Comparison of ENCODE assay signal across 1 cellular context in genomic region chr16:30488764-30489595, GRCh38.
TF ChIP-seq lines count a peak whose summit lies in the region.

No MANE protein-coding gene starts in this region.

TF ChIP-seq in HepG2, 621 proteins besides CTCF, POLR2A, EP300 and RAD21 (continued from another document and continues in another):
- TF ChIP-seq MTERF4 (CRISPR knock-in tag; IDR thresholded peaks at IDR 0.05) (no peak), ZBTB44 (CRISPR knock-in tag; IDR thresholded peaks at IDR 0.05) (no peak), NFATC3 (CRISPR knock-in tag; IDR thresholded peaks at IDR 0.05) (no peak), ZNF138 (CRISPR knock-in tag; IDR thresholded peaks at IDR 0.05; ENCODE audit: low read depth) (no peak), AGO2 (optimal IDR thresholded peaks at IDR 0.05; ENCODE audit: low read depth, low read length) (no peak), NRL (CRISPR knock-in tag; IDR thresholded peaks at IDR 0.05; ENCODE audit: borderline replicate concordance) (no peak; the same call in 1 of the 2 replicates), JUN (CRISPR knock-in tag; IDR thresholded peaks at IDR 0.05) (no peak), IRF9 (CRISPR knock-in tag; IDR thresholded peaks at IDR 0.05; ENCODE audit: borderline replicate concordance) (peak; percentile 46; the same call in 1 of the 2 replicates), PATZ1 (CRISPR knock-in tag; IDR thresholded peaks at IDR 0.05) (peak; percentile 48; the same call in 1 of the 2 replicates), ZNF350 (CRISPR knock-in tag; IDR thresholded peaks at IDR 0.05; ENCODE audit: borderline replicate concordance, low read depth) (no peak; the same call in 1 of the 2 replicates), ZNF276 (CRISPR knock-in tag; IDR thresholded peaks at IDR 0.05; ENCODE audit: low read depth) (no peak), ZNF782 (CRISPR knock-in tag; IDR thresholded peaks at IDR 0.05; ENCODE audit: borderline replicate concordance) (no peak), NFE2 (CRISPR knock-in tag; IDR thresholded peaks at IDR 0.05) (no peak), FOXO1 (CRISPR knock-in tag; IDR thresholded peaks at IDR 0.05) (peak; percentile 68; the same call in 1 of the 2 replicates), ZNF333 (CRISPR knock-in tag; IDR thresholded peaks at IDR 0.05; ENCODE audit: borderline replicate concordance) (no peak), SALL1 (CRISPR knock-in tag; IDR thresholded peaks at IDR 0.05) (peak; percentile 86), RFX5 (IDR thresholded peaks at IDR 0.05; ENCODE audit: low read depth, low read length) (no peak), ZC3H4 (CRISPR knock-in tag; IDR thresholded peaks at IDR 0.05; ENCODE audit: borderline replicate concordance) (no peak), HMGXB4 (CRISPR knock-in tag; IDR thresholded peaks at IDR 0.05; ENCODE audit: borderline replicate concordance in 1 of 2, low read depth in 1 of 2) (no peak), ZNF382 (CRISPR knock-in tag; IDR thresholded peaks at IDR 0.05; ENCODE audit: borderline replicate concordance) (no peak), IKZF4 (CRISPR knock-in tag; IDR thresholded peaks at IDR 0.05; ENCODE audit: borderline replicate concordance, low read depth, not compliant biosample characterization) (no peak), ZNF709 (CRISPR knock-in tag; IDR thresholded peaks at IDR 0.05) (no peak), STAT5B (CRISPR knock-in tag; IDR thresholded peaks at IDR 0.05) (no peak), NFE2L2 (IDR thresholded peaks at IDR 0.05; ENCODE audit: low read length) (no peak), PREB (CRISPR knock-in tag; IDR thresholded peaks at IDR 0.05) (no peak), ATF7 (IDR thresholded peaks at IDR 0.05) (no peak), ATF7 (CRISPR knock-in tag; IDR thresholded peaks at IDR 0.05) (no peak), ZNF180 (CRISPR knock-in tag; IDR thresholded peaks at IDR 0.05; ENCODE audit: borderline replicate concordance, low read depth) (no peak), SYNCRIP (IDR thresholded peaks at IDR 0.05; ENCODE audit: insufficient read depth, low read depth, low read length) (no peak), RBM22 (optimal IDR thresholded peaks at IDR 0.05; ENCODE audit: low read length) (no peak), RXRB (CRISPR knock-in tag; IDR thresholded peaks at IDR 0.05; ENCODE audit: borderline replicate concordance) (peak; percentile 79; the same call in 1 of the 2 replicates), ZNF737 (CRISPR knock-in tag; IDR thresholded peaks at IDR 0.05; ENCODE audit: borderline replicate concordance) (no peak), KLF13 (CRISPR knock-in tag; IDR thresholded peaks at IDR 0.05) (no peak), RAD51 (IDR thresholded peaks at IDR 0.05; ENCODE audit: borderline replicate concordance) (no peak), HDAC1 (CRISPR knock-in tag; IDR thresholded peaks at IDR 0.05) (peak; percentile 82), HOXD1 (CRISPR knock-in tag; IDR thresholded peaks at IDR 0.05) (0 out of 2 replicates have a peak, but pooled peaks have one; percentile 28), ZNF10 (CRISPR knock-in tag; IDR thresholded peaks at IDR 0.05; ENCODE audit: borderline replicate concordance, low read depth) (no peak), ZNF839 (CRISPR knock-in tag; IDR thresholded peaks at IDR 0.05; ENCODE audit: borderline replicate concordance) (no peak; the same call in 1 of the 2 replicates), ZNF513 (CRISPR knock-in tag; conservative IDR thresholded peaks at IDR 0.05) (no peak), NFE2L1 (CRISPR knock-in tag; IDR thresholded peaks at IDR 0.05; ENCODE audit: borderline replicate concordance) (no peak), ZNF354B (CRISPR knock-in tag; IDR thresholded peaks at IDR 0.05) (no peak), SP1 (IDR thresholded peaks at IDR 0.05) (no peak), SP1 (CRISPR knock-in tag; IDR thresholded peaks at IDR 0.05) (no peak), AHR (CRISPR knock-in tag; IDR thresholded peaks at IDR 0.05) (no peak), ZIK1 (CRISPR knock-in tag; IDR thresholded peaks at IDR 0.05; ENCODE audit: borderline replicate concordance, low read depth) (no peak), ISX (CRISPR knock-in tag; conservative IDR thresholded peaks at IDR 0.05) (no peak), RBM39 (IDR thresholded peaks at IDR 0.05; ENCODE audit: low read depth, low read length, poor library complexity, severe bottlenecking) (no peak), ZNF367 (CRISPR knock-in tag; IDR thresholded peaks at IDR 0.05; ENCODE audit: borderline replicate concordance) (no peak), XBP1 (CRISPR knock-in tag; IDR thresholded peaks at IDR 0.05) (no peak; the same call in 1 of the 2 replicates), MED1 (CRISPR knock-in tag; IDR thresholded peaks at IDR 0.05) (peak; percentile 84), CBFB (CRISPR knock-in tag; IDR thresholded peaks at IDR 0.05) (no peak), SMC3 (IDR thresholded peaks at IDR 0.05; ENCODE audit: low read length) (peak; percentile 32; the same call in 1 of the 2 replicates), HOXA9 (CRISPR knock-in tag; IDR thresholded peaks at IDR 0.05; ENCODE audit: borderline replicate concordance) (no peak), EZH2 (conservative IDR thresholded peaks at IDR 0.05; ENCODE audit: low read depth, low read length) (no peak), TEAD3 (CRISPR knock-in tag; optimal IDR thresholded peaks at IDR 0.05; ENCODE audit: borderline replicate concordance) (peak; percentile 66), SMARCC2 (IDR thresholded peaks at IDR 0.05) (no peak), NONO (IDR thresholded peaks at IDR 0.05) (no peak), NONO (CRISPR knock-in tag; conservative IDR thresholded peaks at IDR 0.05) (0 out of 2 replicates have a peak, but pooled peaks have one; percentile 42), ATF1 (CRISPR knock-in tag; IDR thresholded peaks at IDR 0.05) (0 out of 2 replicates have a peak, but pooled peaks have one; percentile 38), MXD4 (CRISPR knock-in tag; IDR thresholded peaks at IDR 0.05) (0 out of 2 replicates have a peak, but pooled peaks have one; percentile 50), NR2F2 (IDR thresholded peaks at IDR 0.05; ENCODE audit: borderline replicate concordance, low read depth) (peak; percentile 25; the same call in 1 of the 2 replicates), HNRNPH1 (optimal IDR thresholded peaks at IDR 0.05; ENCODE audit: low read depth, low read length) (no peak), SNAPC2 (CRISPR knock-in tag; IDR thresholded peaks at IDR 0.05) (no peak), PHF8 (CRISPR knock-in tag; IDR thresholded peaks at IDR 0.05) (no peak), TERF1 (CRISPR knock-in tag; IDR thresholded peaks at IDR 0.05) (no peak), POLR2G (IDR thresholded peaks at IDR 0.05; ENCODE audit: low read depth, low read length) (no peak), ZNF121 (CRISPR knock-in tag; IDR thresholded peaks at IDR 0.05) (peak; percentile 100)
